In the genomic region with DNA sequence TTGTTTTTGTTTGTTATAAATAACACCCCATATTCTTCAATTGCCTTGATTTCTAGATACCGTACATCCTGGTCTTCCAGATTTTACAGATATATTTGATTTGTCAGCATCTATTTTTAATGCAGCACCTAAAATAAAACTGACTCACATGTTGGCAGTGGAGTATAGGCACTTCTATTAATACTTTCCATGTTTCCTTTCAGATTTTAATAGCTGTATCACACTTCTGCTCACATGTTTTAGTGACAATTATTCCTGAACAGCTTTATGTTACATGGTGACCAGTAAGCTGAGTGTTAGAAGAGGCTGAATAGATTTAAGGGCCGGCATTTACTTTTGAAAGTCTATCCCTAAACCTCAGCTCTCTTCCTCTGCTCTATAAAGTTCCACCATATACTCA, we compare ENCODE assay signal across 14 cellular contexts.
"Had no signal": no experiment of that assay in that cellular context is flagged by ENCODE, and none has a peak within 500 bp of the region (broad histone marks: within the 10 kb centered on the region; RNA-seq: fewer than 3 reads in every experiment).

No MANE protein-coding gene starts in this region.

- DNase-seq: activated naive CD8-positive, alpha-beta T cell treated with anti-CD3 and anti-CD28 coated beads, Interleukin-2, amount 50 U/mL, for 24 hours; activated T-cell treated with anti-CD3 and anti-CD28 coated beads, Interleukin-2, amount 50 U/mL, for 4 hours; cerebellar nuclear complex; effector CD8-positive, alpha-beta T cell; kidney; left lung; ovary; stimulated activated CD4-positive, alpha-beta T cell treated with anti-CD3 and anti-CD28 coated beads, Interleukin-12 subunit alpha, Interleukin-12 subunit beta, amount 100 ng/mL, for 4 hours; stimulated activated CD4-positive, alpha-beta T cell treated with anti-CD3 and anti-CD28 coated beads, Interleukin-1b, Interleukin-23, amount 100 ng/mL, for 48 hours; stimulated activated CD8-positive, alpha-beta memory T cell treated with anti-CD3 and anti-CD28 coated beads, Interleukin-4, amount 100 ng/mL, for 48 hours; T1000 had no signal

- H3K27me3 ChIP-seq: breast epithelium, left lung, ovary, tibial nerve had no signal

- ATAC-seq: activated CD8-positive, alpha-beta T cell treated with anti-CD3 and anti-CD28 coated beads, Interleukin-2, amount 10 ng/mL, durations not matched to agents 7 days and 5 days; activated naive CD8-positive, alpha-beta T cell treated with anti-CD3 and anti-CD28 coated beads, Interleukin-2, amount 50 U/mL, for 24 hours; activated T-cell treated with anti-CD3 and anti-CD28 coated beads, Interleukin-2, amount 50 U/mL, for 4 hours had no signal

- H3K36me3 ChIP-seq: breast epithelium, left lung, ovary, tibial nerve had no signal

- H3K27ac ChIP-seq: breast epithelium, left lung, ovary, tibial nerve had no signal

- H3K4me3 ChIP-seq: breast epithelium, left lung, ovary, tibial nerve had no signal

- H3K4me1 ChIP-seq: breast epithelium, left lung had no signal

- H3K9me3 ChIP-seq: breast epithelium, left lung, ovary, tibial nerve had no signal
